ENCODE assay signal across 34 cellular contexts in genomic region chr6:161943561-161943960, GRCh38.
"Had no signal": no experiment of that assay in that cellular context is flagged by ENCODE, and none has a peak within 500 bp of the region (broad histone marks: within the 10 kb centered on the region; RNA-seq: fewer than 3 reads in every experiment).

No MANE protein-coding gene starts in this region.

- H3K27me3 Mint-ChIP-seq: T-cell had no signal

- ATAC-seq: Panc1, Right ventricle myocardium inferior, SK-N-SH treated with all-trans-retinoic acid at 6 μM for 48 hours, T-cell had no signal

- H3K27ac Mint-ChIP-seq: T-cell had no signal

- H3K36me3 ChIP-seq: MG63, SJCRH30 had no signal

- DNase-seq: Karpas-422, MG63, NCI-H1048, NCI-H1092 treated with DMSO at 0.1 percent for 48 hours, NCI-H1105 treated with DMSO at 0.1 percent for 48 hours, NCI-H1417, NCI-H1436, NCI-H146, NCI-H1694, NCI-H187, NCI-H1930, NCI-H2029 treated with DMSO at 0.1 percent for 48 hours, NCI-H2081 treated with DMSO at 0.1 percent for 48 hours, NCI-H2107, NCI-H2171, NCI-H226, NCI-H446 treated with DMSO at 0.1 percent for 48 hours, NCI-H510A, NCI-H524, NCI-H526, NCI-H69, NCI-H748 treated with DMSO at 0.1 percent for 48 hours, PC-9, SHP77, SIG-M5, SJCRH30, T-cell had no signal

- H3K27me3 ChIP-seq: MG63 had no signal

- FAIRE-seq: RCC 7860 had no signal

- H3K4me3 ChIP-seq: MG63, PC-9, SJCRH30, SK-N-MC had no signal

- H3K4me1 Mint-ChIP-seq: T-cell had no signal

- H2AFZ ChIP-seq: PC-9 had no signal

- H3K4me1 ChIP-seq: SJCRH30 had no signal

- H3K9me3 ChIP-seq: MG63, SJCRH30 had no signal

- H3K9ac ChIP-seq: KMS-11 had no signal

- H3K27ac ChIP-seq: KMS-11, PC-9, RWPE1, SJCRH30, SK-N-MC had no signal

- H3K4me2 ChIP-seq: KMS-11, PC-9 had no signal

- H3K9me3 Mint-ChIP-seq: T-cell had no signal

- H3K4me3 Mint-ChIP-seq: T-cell had no signal
